ENCODE assay signal across 25 cellular contexts in the genomic region with DNA sequence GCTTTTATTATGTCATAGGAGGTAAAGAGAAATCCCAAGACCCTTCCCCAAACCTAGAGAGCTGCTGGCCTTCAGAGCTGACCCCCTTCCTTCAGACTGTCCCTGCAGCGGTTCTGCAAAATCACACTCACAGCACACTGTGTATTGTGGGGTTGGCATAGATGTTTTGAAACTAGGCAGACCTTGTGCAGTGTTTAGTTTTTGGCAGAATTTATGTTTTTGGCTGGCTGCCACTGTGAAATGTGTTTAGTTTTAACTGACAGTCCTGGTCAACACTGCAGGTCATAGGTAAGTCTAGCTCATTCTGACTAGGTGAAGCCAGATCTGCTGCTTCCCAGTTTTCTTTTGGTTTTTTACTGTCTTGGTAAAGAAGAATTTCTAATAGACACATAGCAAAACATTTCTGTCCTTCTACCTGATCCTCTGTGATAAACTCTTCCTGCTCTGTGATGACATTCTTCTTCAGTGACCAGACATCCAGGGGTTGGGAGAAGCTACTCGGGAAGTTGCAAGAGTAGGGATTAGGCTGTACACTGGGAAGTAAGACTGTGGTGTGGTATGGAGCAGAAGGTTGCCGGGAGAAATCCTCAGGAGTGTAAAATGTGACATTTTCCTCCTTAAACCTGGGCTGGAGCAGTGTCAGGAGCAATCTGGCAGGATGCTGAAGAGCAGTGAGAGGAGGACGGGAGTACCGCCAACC.
"Had no signal": no experiment of that assay in that cellular context is flagged by ENCODE, and none has a peak within 500 bp of the region (broad histone marks: within the 10 kb centered on the region; RNA-seq: fewer than 3 reads in every experiment).

No MANE protein-coding gene starts in this region.

- H3K4me1 Mint-ChIP-seq: stimulated activated memory B cell treated with anti-CD40 and anti-IgM and Interleukin-4, amounts not matched to agents 10 μg/mL and 1 μg/mL and 100 μg/mL, for 72 hours; WTC11 had no signal

- H3K4me1 ChIP-seq: body of pancreas, left ventricle myocardium inferior, prostate gland, testis, upper lobe of left lung had no signal

- H3K27me3 ChIP-seq: body of pancreas, neutrophil, ovary, testis, upper lobe of left lung had no signal

- H3K27ac ChIP-seq: body of pancreas, left ventricle myocardium inferior, neutrophil, ovary, prostate gland, skin epidermis, testis, upper lobe of left lung had no signal

- H3K4me3 ChIP-seq: body of pancreas, left ventricle myocardium inferior, ovary, prostate gland, skin epidermis, testis, upper lobe of left lung had no signal

- H3K4me3 Mint-ChIP-seq: activated naive CD4-positive, alpha-beta T cell treated with anti-CD3 and anti-CD28 coated beads for 36 hours; nephron; stimulated activated memory B cell treated with anti-CD40 and anti-IgM and Interleukin-4, amounts not matched to agents 10 μg/mL and 1 μg/mL and 100 μg/mL, for 72 hours; WTC11 had no signal

- H3K36me3 Mint-ChIP-seq: stimulated activated memory B cell treated with anti-CD40 and anti-IgM and Interleukin-4, amounts not matched to agents 10 μg/mL and 1 μg/mL and 100 μg/mL, for 72 hours; WTC11 had no signal

- H3K9me3 ChIP-seq: body of pancreas, left ventricle myocardium inferior, neutrophil, ovary, prostate gland, testis, upper lobe of left lung had no signal

- DNase-seq: activated CD8-positive, alpha-beta memory T cell treated with anti-CD3 and anti-CD28 coated beads for 24 hours; activated CD8-positive, alpha-beta memory T cell treated with anti-CD3 and anti-CD28 coated beads, Interleukin-2, amount 50 U/mL, for 48 hours; activated naive CD4-positive, alpha-beta T cell treated with anti-CD3 and anti-CD28 coated beads for 36 hours; activated T-cell treated with anti-CD3 and anti-CD28 coated beads, Interleukin-2, amount 50 U/mL, for 48 hours; anterior cingulate cortex; body of pancreas; caudate nucleus; dermis blood vessel endothelial cell; effector CD8-positive, alpha-beta T cell; erythroblast; hippocampal formation; kidney glomerular epithelial cell; left ventricle myocardium inferior; ovary; right cardiac atrium; stimulated activated CD4-positive, alpha-beta T cell treated with anti-CD3 and anti-CD28 coated beads, Interleukin-2, amount 100 ng/mL, for 24 hours; T-helper 1 cell; testis; upper lobe of left lung had no signal

- H3K27ac Mint-ChIP-seq: activated naive CD4-positive, alpha-beta T cell treated with anti-CD3 and anti-CD28 coated beads for 36 hours; stimulated activated memory B cell treated with anti-CD40 and anti-IgM and Interleukin-4, amounts not matched to agents 10 μg/mL and 1 μg/mL and 100 μg/mL, for 72 hours; WTC11 had no signal

- ATAC-seq: body of pancreas; right cardiac atrium; stimulated activated memory B cell treated with anti-CD40 and anti-IgM and Interleukin-4, amounts not matched to agents 10 μg/mL and 1 μg/mL and 100 μg/mL, for 72 hours; WTC11 had no signal

- H3K36me3 ChIP-seq: left ventricle myocardium inferior, neutrophil, ovary, prostate gland, upper lobe of left lung had no signal

- H3K9me3 Mint-ChIP-seq: activated naive CD4-positive, alpha-beta T cell treated with anti-CD3 and anti-CD28 coated beads for 36 hours; nephron; stimulated activated memory B cell treated with anti-CD40 and anti-IgM and Interleukin-4, amounts not matched to agents 10 μg/mL and 1 μg/mL and 100 μg/mL, for 72 hours; WTC11 had no signal
